ENCODE assay signal across 28 cellular contexts in the genomic region with DNA sequence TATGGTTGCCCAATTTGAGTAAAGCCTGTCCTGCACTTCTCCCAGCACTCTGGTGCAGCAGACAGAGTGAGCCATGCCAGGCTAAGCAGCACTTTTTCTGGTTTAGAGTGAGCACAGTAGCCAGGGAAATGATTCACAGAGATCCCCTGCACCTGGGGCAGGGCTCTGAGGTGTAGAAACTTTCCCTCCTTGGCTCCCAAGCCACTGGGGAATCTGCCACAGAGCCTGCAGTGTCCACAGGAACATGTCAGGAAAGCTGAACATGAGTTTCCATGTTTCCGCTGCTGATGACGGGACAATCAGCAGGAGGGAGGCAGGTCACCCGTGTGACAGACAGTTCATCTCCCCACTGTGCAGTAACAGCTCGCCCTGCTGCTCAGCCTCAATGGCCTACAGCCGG.
"Had no signal": no experiment of that assay in that cellular context is flagged by ENCODE, and none has a peak within 500 bp of the region (broad histone marks: within the 10 kb centered on the region; RNA-seq: fewer than 3 reads in every experiment).

No MANE protein-coding gene starts in this region.

- H3K36me3 ChIP-seq: left lung, lower lobe of right lung, neutrophil, ovary, right atrium auricular region, right lobe of liver, stomach, thyroid gland, transverse colon, upper lobe of left lung, vagina had no signal

- H3K4me3 ChIP-seq: left lung, lower lobe of right lung, ovary, right atrium auricular region, right lobe of liver, smooth muscle cell, stomach, testis, thyroid gland, transverse colon, upper lobe of left lung, vagina had no signal

- DNase-seq: hypothalamus; immature natural killer cell; kidney; left colon; left lung; lower lobe of right lung; mammary epithelial cell; mesenchymal stem cell; naive thymus-derived CD8-positive, alpha-beta T cell; occipital lobe; ovary; right lobe of liver; stimulated activated CD4-positive, alpha-beta T cell treated with anti-CD3 and anti-CD28 coated beads, Interleukin-12 subunit alpha, Interleukin-12 subunit beta, amount 100 ng/mL, for 4 hours; stimulated activated CD4-positive, alpha-beta T cell treated with anti-CD3 and anti-CD28 coated beads, Interleukin-15, amount 100 ng/mL, for 24 hours; stimulated activated CD4-positive, alpha-beta T cell treated with anti-CD3 and anti-CD28 coated beads, Interleukin-2, amount 100 ng/mL, for 24 hours; stimulated activated CD4-positive, alpha-beta T cell treated with anti-CD3 and anti-CD28 coated beads, Interleukin-4, amount 100 ng/mL, for 1 hour; stimulated activated naive B cell treated with anti-CD40 and anti-IgM and Interleukin-4, amounts not matched to agents 10 μg/mL and 1 μg/mL and 100 μg/mL, for 72 hours; stimulated activated naive CD8-positive, alpha-beta T cell treated with anti-CD3 and anti-CD28 coated beads, Interleukin-15, Interleukin-2, amounts not matched to agents 100 U/mL and 50 U/mL, for 24 hours; stomach; testis; thyroid gland; transverse colon; upper lobe of left lung had no signal

- H3K27me3 ChIP-seq: neutrophil, ovary, right atrium auricular region, right lobe of liver, testis, thyroid gland, transverse colon, upper lobe of left lung, vagina had no signal

- H3K27ac ChIP-seq: left lung, lower lobe of right lung, neutrophil, ovary, right atrium auricular region, right lobe of liver, stomach, testis, thyroid gland, transverse colon, upper lobe of left lung, vagina had no signal

- FAIRE-seq: islet of Langerhans, kidney had no signal

- H3K9me3 ChIP-seq: left lung, lower lobe of right lung, neutrophil, ovary, right atrium auricular region, right lobe of liver, stomach, testis, thyroid gland, transverse colon, upper lobe of left lung, vagina had no signal

- ATAC-seq: left colon; left lung; lower lobe of right lung; naive thymus-derived CD8-positive, alpha-beta T cell; right lobe of liver; stimulated activated naive B cell treated with anti-CD40 and anti-IgM and Interleukin-4, amounts not matched to agents 10 μg/mL and 1 μg/mL and 100 μg/mL, for 72 hours; stimulated activated naive CD8-positive, alpha-beta T cell treated with anti-CD3 and anti-CD28 coated beads, Interleukin-15, Interleukin-2, amounts not matched to agents 100 U/mL and 50 U/mL, for 24 hours had no signal

- H3K4me1 ChIP-seq: left lung, lower lobe of right lung, right atrium auricular region, right lobe of liver, stomach, testis, thyroid gland, transverse colon, upper lobe of left lung, vagina had no signal

- H3K4me2 ChIP-seq: smooth muscle cell had no signal
